7 cellular contexts compared by ENCODE assay signal in genomic region chr1:244300029-244300375, GRCh38.
DNase-seq lines count a peak whose midpoint lies in the region; ATAC-seq, FAIRE-seq and TF ChIP-seq lines count a peak whose summit lies in the region.
"Not testable (repeated sequence)": the region's sequence is repeated elsewhere in the genome, so short reads cannot be mapped to it uniquely, and the experiment has no call there.

No MANE protein-coding gene starts in this region.

- FAIRE-seq in kidney (lab: Jason Lieb, UNC) = not testable (repeated sequence)

- 90% methylated on average over 12 of the region's 12 CpGs for WGBS in suprapubic skin

- H3K27ac ChIP-seq in HCT116 (ENCODE audit: low read depth, low read length); kidney (ENCODE audit: low read depth in 2 of 2, low read length in 2 of 2); parathyroid adenoma; suprapubic skin: not testable (repeated sequence)
- H3K27ac ChIP-seq in RWPE2 (ENCODE audit: poor library complexity, severe bottlenecking) = peak overlapping the region; percentile 21
- peak overlapping the region; percentile 12 to 67 for H3K27ac ChIP-seq in breast epithelium

- H3K4me3 ChIP-seq in HCT116 (replicated peaks in 1 of 2; ENCODE audit: low read depth in 1 of 2, low read length in 2 of 2) = peak overlapping the region in 1 of 2 experiments; percentile 54; a peak in 1 of 4 replicates
- not testable (repeated sequence) for H3K4me3 ChIP-seq in RWPE2 (ENCODE audit: severe bottlenecking); parathyroid adenoma (ENCODE audit: low read depth, low read length)
- peak overlapping the region; percentile 29 to 63 (median 36) for H3K4me3 ChIP-seq in breast epithelium
- peak overlapping the region in 1 of 2 donors; percentile 62 for H3K4me3 ChIP-seq in kidney (ENCODE audit: low read length in 2 of 2)
- peak overlapping the region; percentile 37 for H3K4me3 ChIP-seq in suprapubic skin

- not testable (repeated sequence) for H3K36me3 ChIP-seq in HCT116 (ENCODE audit: control insufficient read depth in 1 of 2, insufficient read depth in 2 of 2, low read length in 2 of 2); RWPE2 (ENCODE audit: low read depth); breast epithelium; kidney (ENCODE audit: control insufficient read depth in 1 of 2, insufficient read depth in 2 of 2, low read length in 2 of 2); parathyroid adenoma (ENCODE audit: control insufficient read depth, insufficient read depth, low read length); suprapubic skin

- H3K9ac ChIP-seq in HCT116 (ENCODE audit: low read length); kidney (ENCODE audit: low read length in 2 of 2); parathyroid adenoma: not testable (repeated sequence)

- H3K4me2 ChIP-seq in HCT116 (ENCODE audit: low read length) = peak overlapping the region; percentile 79
- H3K4me2 ChIP-seq in parathyroid adenoma (ENCODE audit: low read length) = not testable (repeated sequence)

- not testable (repeated sequence) for H3K79me2 ChIP-seq in HCT116 (ENCODE audit: insufficient read depth, low read length); parathyroid adenoma

- not testable (repeated sequence) for H3K36me3 Mint-ChIP-seq in activated CD8-positive, alpha-beta memory T cell treated with anti-CD3 and anti-CD28 coated beads, Interleukin-2, amount 10 ng/mL, durations not matched to agents 7 days and 5 days

- not testable (repeated sequence) for H3K9me2 ChIP-seq in HCT116 (ENCODE audit: insufficient read depth)

- not testable (repeated sequence) for H3K27me3 ChIP-seq in HCT116 (ENCODE audit: insufficient read depth, low read length); RWPE2 (ENCODE audit: insufficient read depth, poor library complexity, severe bottlenecking); breast epithelium; parathyroid adenoma (ENCODE audit: control insufficient read depth, insufficient read depth, low read length); suprapubic skin

- H3K27me3 Mint-ChIP-seq in activated CD8-positive, alpha-beta memory T cell treated with anti-CD3 and anti-CD28 coated beads, Interleukin-2, amount 10 ng/mL, durations not matched to agents 7 days and 5 days = not testable (repeated sequence)

- not testable (repeated sequence) for TF ChIP-seq EP300 in suprapubic skin (IDR thresholded peaks at IDR 0.05)

- intact Hi-C loops in HCT116 (cut with micrococcal nuclease); breast epithelium (cut with DNase I; ENCODE audit: low total_unique reads); kidney (cut with DNase I): not testable (repeated sequence)

- not testable (repeated sequence) for H3K9me3 ChIP-seq in HCT116 (ENCODE audit: control insufficient read depth in 1 of 2, insufficient read depth in 1 of 2, low read depth in 1 of 2, low read length in 2 of 2); RWPE2 (ENCODE audit: severe bottlenecking); breast epithelium; kidney (ENCODE audit: control insufficient read depth in 1 of 2, low read length in 2 of 2); parathyroid adenoma (ENCODE audit: control insufficient read depth, low read length); suprapubic skin

- not testable (repeated sequence) for BruUV-seq in HCT116 (replicated peaks; lab: Mats Ljungman, UMichigan)

- H3K9me3 Mint-ChIP-seq in activated CD8-positive, alpha-beta memory T cell treated with anti-CD3 and anti-CD28 coated beads, Interleukin-2, amount 10 ng/mL, durations not matched to agents 7 days and 5 days (ENCODE audit: low read depth) = not testable (repeated sequence)

- not testable (repeated sequence) for ATAC-seq in HCT116; RWPE2 (ENCODE audit: low read depth); activated CD8-positive, alpha-beta memory T cell treated with anti-CD3 and anti-CD28 coated beads, Interleukin-2, amount 10 ng/mL, durations not matched to agents 7 days and 5 days

- H3K27ac Mint-ChIP-seq in activated CD8-positive, alpha-beta memory T cell treated with anti-CD3 and anti-CD28 coated beads, Interleukin-2, amount 10 ng/mL, durations not matched to agents 7 days and 5 days = peak overlapping the region; percentile 93

- RAD21 ChIA-PET in HCT116 (lab: Charles Lee; ENCODE audit: low non-redundant PET in 1 of 2, low total read pairs in 2 of 2, uncharacterized antibody in 2 of 2, unreplicated experiment in 2 of 2) = interaction anchor here in 1 of 2 experiments (0.8 kb wide), 1 partner anchor 26 kb away, joined by 3 read pairs; no protein-coding TSS in a partner anchor

- not testable (repeated sequence) for DNase-seq in HCT116 (ENCODE audit: low read depth, low spot score); RWPE2 (ENCODE audit: low spot score); activated CD8-positive, alpha-beta memory T cell treated with anti-CD3 and anti-CD28 coated beads, Interleukin-2, amount 10 ng/mL, durations not matched to agents 7 days and 5 days; breast epithelium (ENCODE audit: low spot score in 2 of 2); suprapubic skin (ENCODE audit: low spot score in 2 of 2)
- DNase-seq in kidney = peak; percentile 57

- TF ChIP-seq POLR2A in HCT116 (IDR thresholded peaks at IDR 0.05; ENCODE audit: borderline replicate concordance, extremely low read depth, insufficient read depth, insufficient read length); breast epithelium (IDR thresholded peaks at IDR 0.05); suprapubic skin (IDR thresholded peaks at IDR 0.05): not testable (repeated sequence)

- TF ChIP-seq RAD21 in HCT116 (IDR thresholded peaks at IDR 0.05; ENCODE audit: low read depth) = not testable (repeated sequence)

- CTCF ChIA-PET in HCT116 (lab: Charles Lee) = interaction anchor here (0.7 to 1.5 kb wide), 6 partner anchors 10 to 115 kb away, joined by 3 to 6 read pairs (median 4); no protein-coding TSS in a partner anchor
- CTCF ChIA-PET in activated CD8-positive, alpha-beta memory T cell treated with anti-CD3 and anti-CD28 coated beads, Interleukin-2, amount 10 ng/mL, durations not matched to agents 7 days and 5 days (lab: Charles Lee) = interaction anchor here (0.7 to 2.2 kb wide), 16 partner anchors 8 to 956 kb away, joined by 3 to 16 read pairs (median 4); no protein-coding TSS in a partner anchor

- H3K4me1 ChIP-seq in HCT116 (ENCODE audit: control insufficient read depth in 1 of 2, insufficient read depth in 2 of 2, low read length in 2 of 2) (peaks cover 0 to 24% of the 10 kb centered on the region in 2 experiments; a peak in 2 of 4 replicates), RWPE2 (ENCODE audit: insufficient read depth, poor library complexity, severe bottlenecking) (peaks cover 17% of the 10 kb centered on the region), kidney (ENCODE audit: control insufficient read depth in 1 of 2, insufficient read depth in 1 of 2, low read depth in 1 of 2, low read length in 2 of 2) (peaks cover 7 to 18% of the 10 kb centered on the region in 2 donors)
- not testable (repeated sequence) for H3K4me1 ChIP-seq in breast epithelium, parathyroid adenoma, suprapubic skin

- peak overlapping the region; percentile 71 for H3K4me3 Mint-ChIP-seq in activated CD8-positive, alpha-beta memory T cell treated with anti-CD3 and anti-CD28 coated beads, Interleukin-2, amount 10 ng/mL, durations not matched to agents 7 days and 5 days

- not testable (repeated sequence) for H2AFZ ChIP-seq in HCT116 (ENCODE audit: low read depth, low read length, poor library complexity, severe bottlenecking)
- peak overlapping the region; percentile 70 for H2AFZ ChIP-seq in parathyroid adenoma

- POLR2A ChIA-PET in HCT116 (lab: Charles Lee) = interaction anchor here (0.7 kb wide), 1 partner anchor 18 kb away, joined by 3 read pairs; no protein-coding TSS in a partner anchor

- not testable (repeated sequence) for TF ChIP-seq CTCF in HCT116 (IDR thresholded peaks at IDR 0.05 in 2 of 3, conservative IDR thresholded peaks at IDR 0.05 in 1 of 3; ENCODE audit: borderline replicate concordance in 1 of 3, insufficient read depth in 1 of 3, low read depth in 2 of 3, low read length in 2 of 3); RWPE2 (IDR thresholded peaks at IDR 0.05; ENCODE audit: poor library complexity, severe bottlenecking); breast epithelium (IDR thresholded peaks at IDR 0.05); kidney (IDR thresholded peaks at IDR 0.05; ENCODE audit: borderline replicate concordance, extremely low read depth, insufficient read depth); parathyroid adenoma (IDR thresholded peaks at IDR 0.05); suprapubic skin (IDR thresholded peaks at IDR 0.05)

- not testable (repeated sequence) for H4K20me1 ChIP-seq in HCT116 (ENCODE audit: insufficient read depth)

- peaks cover 18% of the 10 kb centered on the region for H3K4me1 Mint-ChIP-seq in activated CD8-positive, alpha-beta memory T cell treated with anti-CD3 and anti-CD28 coated beads, Interleukin-2, amount 10 ng/mL, durations not matched to agents 7 days and 5 days
